Comparison of ENCODE assay signal across 22 cellular contexts in the genomic region with DNA sequence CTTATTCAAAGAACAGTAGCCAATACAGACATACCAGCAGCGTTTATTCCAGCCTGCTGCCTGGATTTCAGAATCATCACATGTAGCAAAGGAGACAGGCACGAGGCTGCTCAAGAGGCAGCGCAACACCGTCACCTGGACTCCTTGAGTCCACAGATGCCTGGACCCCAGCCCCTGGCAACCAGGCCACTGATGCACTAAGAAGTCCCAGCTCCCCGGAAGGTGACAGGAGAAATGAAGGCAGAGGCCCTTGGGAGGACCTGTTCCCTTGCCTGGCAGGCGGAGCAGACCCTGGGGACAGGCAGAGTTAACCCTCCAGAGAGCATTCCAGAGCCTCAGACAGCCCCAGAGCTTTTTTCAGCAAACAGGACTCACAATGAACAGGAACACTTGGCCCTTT. TPM values are rescaled to one million over a fixed set of nuclear protein-coding genes. Genes with fewer than 3 reads are reported as not detected.
DNase-seq lines count a peak whose midpoint lies in the region; ATAC-seq and TF ChIP-seq lines count a peak whose summit lies in the region.
"Had no signal": no experiment of that assay in that cellular context is flagged by ENCODE, and none has a peak within 500 bp of the region (broad histone marks: within the 10 kb centered on the region; RNA-seq: fewer than 3 reads in every experiment).

No MANE protein-coding gene starts in this region.

- no peaks in the 10 kb centered on the region for H3K27me3 ChIP-seq in RWPE2 (ENCODE audit: insufficient read depth, poor library complexity, severe bottlenecking)
- no peaks in the 10 kb centered on the region for H3K27me3 ChIP-seq in dorsolateral prefrontal cortex
- no peaks in the 10 kb centered on the region for H3K27me3 ChIP-seq in tibial nerve
- no peaks in the 10 kb centered on the region for H3K27me3 ChIP-seq in CD4-positive, alpha-beta memory T cell (ENCODE audit: insufficient read depth, low read length)
- H3K27me3 ChIP-seq: BLaER1 treated with 17β-estradiol and CSF1 and Interleukin-3, amounts not matched to agents 10 nM and 100 nM; SJSA1 had no signal

- no peak overlapping the region for H3K27ac Mint-ChIP-seq in CD4-positive, alpha-beta memory T cell
- H3K27ac Mint-ChIP-seq: CD8-positive, alpha-beta T cell had no signal

- CTCF ChIA-PET in CD4-positive, alpha-beta memory T cell (lab: Charles Lee; ENCODE audit: partially characterized antibody) = interaction anchor here (1.4 to 3.4 kb wide), 4 partner anchors 9 to 104 kb away, joined by 4 to 23 read pairs (median 5); partner anchors contain the start of gene SMIM5

- TF ChIP-seq EP300 in tibial nerve (IDR thresholded peaks at IDR 0.05) = no peak

- H3K27ac ChIP-seq in RWPE2 (ENCODE audit: poor library complexity, severe bottlenecking) (no peak overlapping the region), dorsolateral prefrontal cortex (peak overlapping the region in 58 of 59 donors; percentile 29 to 100 (median 80)), tibial nerve (peak overlapping the region in 3 of 4 donors; percentile 44 to 63 (median 51))
- no peak overlapping the region for H3K27ac ChIP-seq in CD4-positive, alpha-beta memory T cell (ENCODE audit: low read depth, low read length)
- H3K27ac ChIP-seq: BLaER1 treated with 17β-estradiol and CSF1 and Interleukin-3, amounts not matched to agents 10 nM and 100 nM; KMS-11; SJSA1 had no signal

- peaks cover 0 to 9% (median under 1%) of the 10 kb centered on the region in 4 donors for H3K4me1 Mint-ChIP-seq in CD4-positive, alpha-beta memory T cell

- TF ChIP-seq CTCF in RWPE2 (IDR thresholded peaks at IDR 0.05; ENCODE audit: poor library complexity, severe bottlenecking) (no peak), dorsolateral prefrontal cortex (IDR thresholded peaks at IDR 0.05 in 54 of 56, conservative IDR thresholded peaks at IDR 0.05 in 2 of 56; ENCODE audit: low read depth in 1 of 56, partially characterized antibody in 56 of 56) (no peak), tibial nerve (IDR thresholded peaks at IDR 0.05) (no peak)

- H3K4me3 ChIP-seq in RWPE2 (ENCODE audit: severe bottlenecking) = no peak overlapping the region
- H3K4me3 ChIP-seq in dorsolateral prefrontal cortex = no peak overlapping the region
- H3K4me3 ChIP-seq in tibial nerve = no peak overlapping the region
- H3K4me3 ChIP-seq in CD4-positive, alpha-beta memory T cell (ENCODE audit: low read length in 2 of 2) = no peak overlapping the region
- H3K4me3 ChIP-seq: BLaER1 treated with 17β-estradiol and CSF1 and Interleukin-3, amounts not matched to agents 10 nM and 100 nM; SJSA1 had no signal

- H3K4me3 Mint-ChIP-seq in CD4-positive, alpha-beta memory T cell = no peak overlapping the region
- H3K4me3 Mint-ChIP-seq: CD8-positive, alpha-beta T cell had no signal

- H3K9me3 ChIP-seq in RWPE2 (ENCODE audit: severe bottlenecking) (no peaks in the 10 kb centered on the region), tibial nerve (no peaks in the 10 kb centered on the region)
- H3K9me3 ChIP-seq in CD4-positive, alpha-beta memory T cell (ENCODE audit: control insufficient read depth in 1 of 2, low read length in 2 of 2) = no peaks in the 10 kb centered on the region
- H3K9me3 ChIP-seq: BLaER1 treated with 17β-estradiol and CSF1 and Interleukin-3, amounts not matched to agents 10 nM and 100 nM; SJSA1 had no signal

- peaks cover 59% of the 10 kb centered on the region for H3K36me3 ChIP-seq in RWPE2 (ENCODE audit: low read depth)
- peaks cover 0 to 79% (median 10%) of the 10 kb centered on the region in 3 donors for H3K36me3 ChIP-seq in tibial nerve
- peaks cover 21% of the 10 kb centered on the region for H3K36me3 ChIP-seq in CD4-positive, alpha-beta memory T cell (ENCODE audit: insufficient read depth, low read length)

- no peak for ATAC-seq in RWPE2 (ENCODE audit: low read depth)
- ATAC-seq: CD8-positive, alpha-beta T cell had no signal

- H3K4me1 ChIP-seq in RWPE2 (ENCODE audit: insufficient read depth, poor library complexity, severe bottlenecking) (peaks cover 19% of the 10 kb centered on the region), tibial nerve (peaks cover 0 to 30% (median 0%) of the 10 kb centered on the region in 4 donors)
- H3K4me1 ChIP-seq in CD4-positive, alpha-beta memory T cell (ENCODE audit: insufficient read depth, low read length) = no peaks in the 10 kb centered on the region
- H3K4me1 ChIP-seq: SJSA1 had no signal

- H3K36me3 Mint-ChIP-seq in CD4-positive, alpha-beta memory T cell = peaks cover 39 to 45% of the 10 kb centered on the region in 2 donors

- intact Hi-C loops in dorsolateral prefrontal cortex (cut with DNase I) = no loop called here
- intact Hi-C loops in CD4-positive, alpha-beta memory T cell (cut with micrococcal nuclease) = no loop called here

- DNase-seq in RWPE2 (ENCODE audit: low spot score) = peak; percentile 69
- DNase-seq in dorsolateral prefrontal cortex = peak in 1 of 10 donors; percentile 34
- peak; percentile 59 for DNase-seq in pons (ENCODE audit: low spot score)
- no peak for DNase-seq in tibial nerve (ENCODE audit: low spot score in 2 of 2)
- DNase-seq in dedifferentiated amniotic fluid mesenchymal stem cell (ENCODE audit: extremely low spot score) = no peak
- DNase-seq in CD4-positive, alpha-beta memory T cell = no peak
- no peak for DNase-seq in NCI-H446 treated with DMSO at 0.1 percent for 48 hours (lab: John Stamatoyannopoulos, UW)
- DNase-seq: CD8-positive, alpha-beta T cell; DMS153; IMR-90; NCI-H1092 treated with DMSO at 0.1 percent for 48 hours; NCI-H1436 treated with DMSO at 0.1 percent for 48 hours; NCI-H2029; NCI-H2227 treated with DMSO at 0.1 percent for 48 hours; NCI-H510A treated with DMSO at 0.1 percent for 48 hours; NCI-H748 treated with DMSO at 0.1 percent for 48 hours had no signal

- H3K27me3 Mint-ChIP-seq in CD4-positive, alpha-beta memory T cell = no peaks in the 10 kb centered on the region

- no peaks in the 10 kb centered on the region for H3K9me3 Mint-ChIP-seq in CD4-positive, alpha-beta memory T cell
- H3K9me3 Mint-ChIP-seq: CD8-positive, alpha-beta T cell had no signal

- TF ChIP-seq POLR2A in tibial nerve (IDR thresholded peaks at IDR 0.05) = no peak

- 58 to 63% methylated on average over 6 of the region's 6 CpGs for WGBS in tibial nerve, 2 donors

- POLR2A ChIA-PET in CD4-positive, alpha-beta memory T cell (lab: Charles Lee; ENCODE audit: partially characterized antibody) = no interaction called here

RNA-seq across cellular contexts. Expression of gene SMIM5, which starts 16.5 kb away (rescaled TPM):
- total RNA-seq in dorsolateral prefrontal cortex (10 to 100 TPM in 18 of 120 experiments, 1 to 10 TPM in 101, under 1 TPM in 1; 0.95 to 34.0 (median 5.6) TPM), tibial nerve (10 to 100 TPM; 17.3 to 41.1 (median 25.0) TPM)
- not detected for total RNA-seq in CD4-positive, alpha-beta memory T cell
- not detected for polyA plus RNA-seq in CD4-positive, alpha-beta memory T cell
- total RNA-seq: A673, G401, H1, IMR-90 had no signal
- polyA plus RNA-seq: H1, IMR-90 had no signal

RNA-seq across cellular contexts. Expression of gene RECQL5, which starts 17.3 kb away (rescaled TPM):
- total RNA-seq in dorsolateral prefrontal cortex (10 to 100 TPM; 31.3 to 74.3 (median 47.5) TPM), tibial nerve (10 to 100 TPM; 23.2 to 51.9 (median 34.7) TPM)
- total RNA-seq in CD4-positive, alpha-beta memory T cell = 10 to 100 TPM; 58.3 to 59.1 TPM
- polyA plus RNA-seq in CD4-positive, alpha-beta memory T cell = 10 to 100 TPM in 1 of 2 donors, 1 to 10 TPM in 1; 6.4 to 16.7 TPM

RNA-seq across cellular contexts. Expression of gene SAP30BP, which starts 17.5 kb away (rescaled TPM):
- total RNA-seq in dorsolateral prefrontal cortex (100 to 1,000 TPM in 23 of 120 experiments, 10 to 100 TPM in 97; 65.3 to 160 (median 88.1) TPM), tibial nerve (100 to 1,000 TPM in 2 of 4 donors, 10 to 100 TPM in 2; 63.9 to 119 (median 95.3) TPM)
- 100 to 1,000 TPM; 115 to 119 TPM for total RNA-seq in CD4-positive, alpha-beta memory T cell
- 10 to 100 TPM; 69.9 to 80.4 TPM for polyA plus RNA-seq in CD4-positive, alpha-beta memory T cell

Comparison
In these comparisons a context has a peak if more than half of its experiments do, and no peak if none do; other contexts are left out.
1. DNase-seq: peak in RWPE2 (single experiment) and pons (single experiment); none in tibial nerve (0 of 2), dedifferentiated amniotic fluid mesenchymal stem cell (single experiment), CD4-positive, alpha-beta memory T cell (0 of 5) and NCI-H446 treated with DMSO at 0.1 percent for 48 hours (single experiment).
2. H3K27ac ChIP-seq: peak in dorsolateral prefrontal cortex (58 of 59) and tibial nerve (3 of 4); none in RWPE2 (single experiment) and CD4-positive, alpha-beta memory T cell (single experiment).